Comparison of ENCODE assay signal across 24 cellular contexts in genomic region chr2:104413890-104414289, GRCh38.
DNase-seq lines count a peak whose midpoint lies in the region; ATAC-seq, FAIRE-seq and TF ChIP-seq lines count a peak whose summit lies in the region.
"Had no signal": no experiment of that assay in that cellular context is flagged by ENCODE, and none has a peak within 500 bp of the region (broad histone marks: within the 10 kb centered on the region; RNA-seq: fewer than 3 reads in every experiment).

No MANE protein-coding gene starts in this region.

- no peak for TF ChIP-seq POLR2A in HepG2 (IDR thresholded peaks at IDR 0.05; ENCODE audit: insufficient read depth in 1 of 2, low read depth in 2 of 2, low read length in 2 of 2)

- CTCF ChIA-PET in HepG2 (lab: Yijun Ruan, JAX; ENCODE audit: low intra/inter-chr PET ratio, low total read pairs): no interaction called here
- CTCF ChIA-PET in activated CD4-positive, alpha-beta memory T cell treated with anti-CD3 and anti-CD28 coated beads for 36 hours (lab: Charles Lee): no interaction called here

- H3K27me3 Mint-ChIP-seq in nephron progenitor cell (ENCODE audit: low read depth, poor library complexity): peaks cover 4% of the 10 kb centered on the region
- peaks cover 3% of the 10 kb centered on the region for H3K27me3 Mint-ChIP-seq in activated CD4-positive, alpha-beta memory T cell treated with anti-CD3 and anti-CD28 coated beads for 36 hours

- TF ChIP-seq EP300 in HepG2 (IDR thresholded peaks at IDR 0.05; ENCODE audit: low read depth in 2 of 2, low read length in 2 of 2) (peak in 1 of 2 experiments; percentile 5; a peak in 1 of 4 replicates), HepG2 (CRISPR knock-in tag; IDR thresholded peaks at IDR 0.05; ENCODE audit: borderline replicate concordance) (no peak)

- POLR2A ChIA-PET in HepG2 (lab: Yijun Ruan, JAX): no interaction called here
- POLR2A ChIA-PET in activated CD4-positive, alpha-beta memory T cell treated with anti-CD3 and anti-CD28 coated beads for 36 hours (lab: Charles Lee): no interaction called here

- DNase-seq in SJCRH30 (no peak), HepG2 (ENCODE audit: low spot score) (peak; percentile 8), nephron progenitor cell (no peak), superior temporal gyrus (ENCODE audit: extremely low spot score) (peak; percentile 4), mucosa of gallbladder (ENCODE audit: low spot score) (no peak)
- DNase-seq in activated CD4-positive, alpha-beta memory T cell treated with anti-CD3 and anti-CD28 coated beads for 36 hours: no peak
- DNase-seq: 8988T; ACHN; AML-193; BE2C; Calu3; CD4-positive, alpha-beta T cell; COR-L47; DMS53; DMS79 treated with DMSO at 0.1 percent for 48 hours; GF-D8; GOT3; HFFc6 had no signal

- H3K9ac ChIP-seq in HepG2 (ENCODE audit: insufficient read depth, low read depth, low read length): no peak overlapping the region
- H3K9ac ChIP-seq: BLaER1 treated with 17β-estradiol and CSF1 and Interleukin-3, amounts not matched to agents 10 nM and 100 nM had no signal

- H4K20me1 ChIP-seq in HepG2 (ENCODE audit: insufficient read depth, low read length): no peaks in the 10 kb centered on the region
- H4K20me1 ChIP-seq: BLaER1 treated with 17β-estradiol and CSF1 and Interleukin-3, amounts not matched to agents 10 nM and 100 nM had no signal

- H3K27ac Mint-ChIP-seq in nephron progenitor cell: peak overlapping the region; percentile 44
- H3K27ac Mint-ChIP-seq in activated CD4-positive, alpha-beta memory T cell treated with anti-CD3 and anti-CD28 coated beads for 36 hours: no peak overlapping the region
- H3K27ac Mint-ChIP-seq: CD14-positive monocyte; CD4-positive, alpha-beta T cell; HFFc6 had no signal

- H3K36me3 Mint-ChIP-seq in nephron progenitor cell (ENCODE audit: low read depth): no peaks in the 10 kb centered on the region
- no peaks in the 10 kb centered on the region for H3K36me3 Mint-ChIP-seq in activated CD4-positive, alpha-beta memory T cell treated with anti-CD3 and anti-CD28 coated beads for 36 hours
- H3K36me3 Mint-ChIP-seq: CD14-positive monocyte had no signal

- intact Hi-C loops in HepG2 (cut with micrococcal nuclease; ENCODE audit: unreplicated experiment): no loop called here
- intact Hi-C loops in activated CD4-positive, alpha-beta memory T cell treated with anti-CD3 and anti-CD28 coated beads for 36 hours (cut with micrococcal nuclease): loop anchor here (10.0 kb wide), 1 partner anchor 1249 kb away; no protein-coding TSS in a partner anchor

- peaks cover 35% of the 10 kb centered on the region for H3K4me1 ChIP-seq in SJCRH30
- H3K4me1 ChIP-seq in HepG2 (ENCODE audit: insufficient read depth, low read length): peaks cover 13% of the 10 kb centered on the region
- H3K4me1 ChIP-seq: A549; BE2C; BLaER1 treated with 17β-estradiol and CSF1 and Interleukin-3, amounts not matched to agents 10 nM and 100 nM; HAP-1 had no signal

- no peak overlapping the region for H3K4me3 Mint-ChIP-seq in nephron progenitor cell
- no peak overlapping the region for H3K4me3 Mint-ChIP-seq in activated CD4-positive, alpha-beta memory T cell treated with anti-CD3 and anti-CD28 coated beads for 36 hours
- H3K4me3 Mint-ChIP-seq: CD14-positive monocyte; CD4-positive, alpha-beta T cell; HFFc6 had no signal

- H3K79me2 ChIP-seq in HepG2 (ENCODE audit: insufficient read depth, low read length): no peaks in the 10 kb centered on the region

- FAIRE-seq in HepG2 (lab: Jason Lieb, UNC): no peak
- FAIRE-seq: A549, H54 had no signal

- in situ Hi-C loops in HepG2 (cut with HindIII; ENCODE audit: extremely low pct_ligation_motif_present, low pct_unique_long_range_greater_than_20kb): no loop called here

- TF ChIP-seq CTCF in HepG2 (CRISPR knock-in tag; IDR thresholded peaks at IDR 0.05): no peak
- no peak for TF ChIP-seq CTCF in nephron progenitor cell (IDR thresholded peaks at IDR 0.05)

- H3K27me3 ChIP-seq in SJCRH30: no peaks in the 10 kb centered on the region
- H3K27me3 ChIP-seq in HepG2 (ENCODE audit: control insufficient read depth in 1 of 2, insufficient read depth in 2 of 2, low read length in 2 of 2): peaks cover 0 to 23% of the 10 kb centered on the region in 2 experiments; a peak in 2 of 5 replicates
- H3K27me3 ChIP-seq: BE2C; BLaER1 treated with 17β-estradiol and CSF1 and Interleukin-3, amounts not matched to agents 10 nM and 100 nM had no signal

- peaks cover 65% of the 10 kb centered on the region for H3K4me1 Mint-ChIP-seq in nephron progenitor cell
- H3K4me1 Mint-ChIP-seq in activated CD4-positive, alpha-beta memory T cell treated with anti-CD3 and anti-CD28 coated beads for 36 hours (ENCODE audit: low read depth): no peaks in the 10 kb centered on the region
- H3K4me1 Mint-ChIP-seq: CD14-positive monocyte had no signal

- no peaks in the 10 kb centered on the region for H3K9me3 ChIP-seq in SJCRH30 (replicated peaks)
- H3K9me3 ChIP-seq in HepG2 (ENCODE audit: low read length): no peaks in the 10 kb centered on the region
- H3K9me3 ChIP-seq: A549; BE2C; BLaER1 treated with 17β-estradiol and CSF1 and Interleukin-3, amounts not matched to agents 10 nM and 100 nM; HAP-1 had no signal

- 0 out of 2 replicates have a peak overlapping the region, but pooled peaks have one; percentile 15 for H3K27ac ChIP-seq in SJCRH30
- H3K27ac ChIP-seq in HepG2 (ENCODE audit: extremely low read length, insufficient read depth, low read length): no peak overlapping the region
- H3K27ac ChIP-seq: A549; BLaER1 treated with 17β-estradiol and CSF1 and Interleukin-3, amounts not matched to agents 10 nM and 100 nM had no signal

- no peaks in the 10 kb centered on the region for H3K9me3 Mint-ChIP-seq in nephron progenitor cell
- peaks cover 2% of the 10 kb centered on the region for H3K9me3 Mint-ChIP-seq in activated CD4-positive, alpha-beta memory T cell treated with anti-CD3 and anti-CD28 coated beads for 36 hours
- H3K9me3 Mint-ChIP-seq: CD4-positive, alpha-beta T cell had no signal

- no peak overlapping the region for H3K4me3 ChIP-seq in SJCRH30
- no peak overlapping the region for H3K4me3 ChIP-seq in HepG2 (replicated peaks in 1 of 3; ENCODE audit: insufficient read depth in 1 of 3, low read depth in 2 of 3, low read length in 3 of 3)
- H3K4me3 ChIP-seq: A549; BLaER1 treated with 17β-estradiol and CSF1 and Interleukin-3, amounts not matched to agents 10 nM and 100 nM; HAP-1 had no signal

- no peak for TF ChIP-seq RAD21 in HepG2 (CRISPR knock-in tag; IDR thresholded peaks at IDR 0.05)

- WGBS in HepG2 (ENCODE audit: low lambda C conversion rate): 1% methylated on average over 8 of the region's 8 CpGs

- no peak overlapping the region for H2AFZ ChIP-seq in HepG2 (ENCODE audit: low read length)

- H3K36me3 ChIP-seq in SJCRH30 (no peaks in the 10 kb centered on the region), HepG2 (replicated peaks in 1 of 2; ENCODE audit: control insufficient read depth in 1 of 2, insufficient read depth in 2 of 2, low read length in 2 of 2) (no peaks in the 10 kb centered on the region)
- H3K36me3 ChIP-seq: BE2C; BLaER1 treated with 17β-estradiol and CSF1 and Interleukin-3, amounts not matched to agents 10 nM and 100 nM; HAP-1 had no signal

- H3K4me2 ChIP-seq in HepG2 (ENCODE audit: low read depth, low read length): no peak overlapping the region; the same call in 1 of the 2 replicates
- H3K4me2 ChIP-seq: A549; BLaER1 treated with 17β-estradiol and CSF1 and Interleukin-3, amounts not matched to agents 10 nM and 100 nM had no signal

- ATAC-seq in HepG2 (peak; percentile 98), GM18873 (IDR thresholded peaks at IDR 0.05; ENCODE audit: low FRiP score, unreplicated experiment) (no peak)
- ATAC-seq: A549 had no signal

- no TSS peak for BruUV-seq in HepG2 (replicated peaks; lab: Mats Ljungman, UMichigan)

TF ChIP-seq in HepG2, 621 proteins besides CTCF, POLR2A, EP300 and RAD21 (continues in another document):
- TF ChIP-seq MLLT10 (CRISPR knock-in tag; IDR thresholded peaks at IDR 0.05): no peak
- peak; percentile 24; the same call in 1 of the 2 replicates for TF ChIP-seq MAX (IDR thresholded peaks at IDR 0.05)
- TF ChIP-seq PREB (CRISPR knock-in tag; IDR thresholded peaks at IDR 0.05): no peak
- no peak for TF ChIP-seq PHF20 (CRISPR knock-in tag; IDR thresholded peaks at IDR 0.05)
- no peak for TF ChIP-seq ZEB1 (IDR thresholded peaks at IDR 0.05; ENCODE audit: insufficient replicate concordance, low read depth)
- TF ChIP-seq BORCS8-MEF2B (CRISPR knock-in tag; IDR thresholded peaks at IDR 0.05): no peak
- no peak for TF ChIP-seq ZNF784 (CRISPR knock-in tag; IDR thresholded peaks at IDR 0.05; ENCODE audit: borderline replicate concordance)
- no peak for TF ChIP-seq GPBP1L1 (CRISPR knock-in tag; IDR thresholded peaks at IDR 0.05)

Comparison
In these comparisons a context has a peak if more than half of its experiments do, and no peak if none do; other contexts are left out.
1. DNase-seq: peak in HepG2 (single experiment) and superior temporal gyrus (single experiment); none in SJCRH30 (0 of 2), nephron progenitor cell (single experiment), activated CD4-positive, alpha-beta memory T cell treated with anti-CD3 and anti-CD28 coated beads for 36 hours (single experiment) and mucosa of gallbladder (single experiment).